Comparison of ENCODE assay signal across 19 cellular contexts in the genomic region with DNA sequence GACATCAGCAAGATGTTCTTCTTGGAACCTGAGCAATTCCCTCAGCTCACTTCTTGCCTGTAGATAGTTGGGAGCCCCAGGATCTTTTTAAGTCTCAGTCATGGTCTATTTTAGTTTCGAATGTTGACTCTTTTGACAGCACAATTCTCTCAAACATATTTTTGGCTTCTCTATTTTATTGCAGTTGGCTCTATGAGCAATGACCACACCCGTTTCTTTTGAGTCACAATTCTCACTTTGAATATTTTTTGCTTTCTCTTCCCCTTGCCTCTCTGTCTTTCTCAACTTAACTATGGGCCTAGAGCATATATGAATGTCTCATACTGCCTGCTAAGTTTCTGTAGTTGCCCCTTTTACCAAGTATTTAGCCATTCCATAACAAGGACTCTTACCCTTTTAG.
DNase-seq lines count a peak whose midpoint lies in the region; ATAC-seq, FAIRE-seq and TF ChIP-seq lines count a peak whose summit lies in the region.
"Had no signal": no experiment of that assay in that cellular context is flagged by ENCODE, and none has a peak within 500 bp of the region (broad histone marks: within the 10 kb centered on the region; RNA-seq: fewer than 3 reads in every experiment).

No MANE protein-coding gene starts in this region.

- H2AFZ ChIP-seq in MM.1S (ENCODE audit: low read length): no peak overlapping the region

- no peak for TF ChIP-seq CTCF in AG10803 (conservative IDR thresholded peaks at IDR 0.05; ENCODE audit: low read length)
- no peak for TF ChIP-seq CTCF in MM.1S (IDR thresholded peaks at IDR 0.05; ENCODE audit: low read length)
- TF ChIP-seq CTCF in adrenal gland (IDR thresholded peaks at IDR 0.05): no peak

- H3K9me2 ChIP-seq in MM.1S (replicated peaks; ENCODE audit: insufficient read depth, low read length): no peaks in the 10 kb centered on the region

- H3F3A ChIP-seq in MM.1S (ENCODE audit: insufficient read depth, low read length): no peaks in the 10 kb centered on the region

- H3K27ac ChIP-seq in MM.1S (ENCODE audit: low read length) (no peak overlapping the region), adrenal gland (no peak overlapping the region), small intestine (ENCODE audit: low read depth in 1 of 2, low read length in 1 of 2) (no peak overlapping the region)
- H3K27ac ChIP-seq: Peyer's patch, tibial nerve had no signal

- H3K4me1 ChIP-seq in MM.1S (ENCODE audit: low read length) (no peaks in the 10 kb centered on the region), adrenal gland (replicated peaks in 1 of 2) (no peaks in the 10 kb centered on the region), small intestine (ENCODE audit: control insufficient read depth in 2 of 2, insufficient read depth in 1 of 2, low read depth in 1 of 2, low read length in 1 of 2) (no peaks in the 10 kb centered on the region)
- H3K4me1 ChIP-seq: Caco-2, Peyer's patch, tibial nerve had no signal

- ATAC-seq in GM19023 (IDR thresholded peaks at IDR 0.05; ENCODE audit: unreplicated experiment): peak; percentile 99
- peak; percentile 92 for ATAC-seq in HG02884 (IDR thresholded peaks at IDR 0.05; ENCODE audit: unreplicated experiment)
- no peak for ATAC-seq in GM21423 (IDR thresholded peaks at IDR 0.05; ENCODE audit: unreplicated experiment)

- no peak for FAIRE-seq in small intestine (lab: Jason Lieb, UNC)
- FAIRE-seq: A204.1, astrocyte had no signal

- intact Hi-C loops in adrenal gland (cut with DNase I): no loop called here

- no peaks in the 10 kb centered on the region for H3K79me2 ChIP-seq in MM.1S (ENCODE audit: low read length)

- H3K9me3 ChIP-seq in MM.1S (replicated peaks; ENCODE audit: insufficient read depth, low read length) (no peaks in the 10 kb centered on the region), adrenal gland (replicated peaks in 1 of 3) (no peaks in the 10 kb centered on the region), small intestine (ENCODE audit: control insufficient read depth, low read depth) (no peaks in the 10 kb centered on the region)
- H3K9me3 ChIP-seq: Caco-2, Peyer's patch, tibial nerve had no signal

- H3K36me3 ChIP-seq in MM.1S (replicated peaks; ENCODE audit: insufficient read depth, low read length) (no peaks in the 10 kb centered on the region), adrenal gland (replicated peaks in 1 of 2) (no peaks in the 10 kb centered on the region), small intestine (ENCODE audit: control insufficient read depth in 2 of 2, insufficient read depth in 2 of 2, low read length in 2 of 2) (no peaks in the 10 kb centered on the region)
- H3K36me3 ChIP-seq: Peyer's patch, tibial nerve had no signal

- DNase-seq in AG10803 (ENCODE audit: low read depth) (peak; percentile 21), MM.1S (peak; percentile 11), adrenal gland (no peak), small intestine (no peak), DMS79 treated with DMSO at 0.1 percent for 48 hours (lab: John Stamatoyannopoulos, UW) (no peak)
- DNase-seq: activated CD4-positive, alpha-beta T cell treated with anti-CD3 and anti-CD28 coated beads for 48 hours; Caco-2; immature natural killer cell; NCI-H1436; NCI-H446; nucleus accumbens; Peyer's patch; stimulated activated CD4-positive, alpha-beta T cell treated with anti-CD3 and anti-CD28 coated beads, Interleukin-12 subunit alpha, Interleukin-12 subunit beta, amount 100 ng/mL, for 4 hours had no signal

- no peak overlapping the region for H3K9ac ChIP-seq in MM.1S (ENCODE audit: low read length)

- H3K27me3 ChIP-seq in MM.1S (replicated peaks; ENCODE audit: insufficient read depth, low read length): no peaks in the 10 kb centered on the region
- H3K27me3 ChIP-seq in adrenal gland: no peaks in the 10 kb centered on the region
- H3K27me3 ChIP-seq in small intestine (ENCODE audit: control insufficient read depth in 2 of 2, insufficient read depth in 2 of 2, low read length in 2 of 2): no peaks in the 10 kb centered on the region
- H3K27me3 ChIP-seq: Peyer's patch, tibial nerve had no signal

- no peak overlapping the region for H3K4me3 ChIP-seq in AG10803 (ENCODE audit: low read length)
- no peak overlapping the region for H3K4me3 ChIP-seq in MM.1S (ENCODE audit: low read length)
- H3K4me3 ChIP-seq in adrenal gland: no peak overlapping the region
- H3K4me3 ChIP-seq in small intestine (ENCODE audit: low read depth in 1 of 2, low read length in 2 of 2): no peak overlapping the region
- H3K4me3 ChIP-seq: Peyer's patch, tibial nerve had no signal

- TF ChIP-seq POLR2A in adrenal gland (IDR thresholded peaks at IDR 0.05): no peak

- 64 to 69% (median 66%) methylated on average over 2 of the region's 2 CpGs for WGBS in adrenal gland, 4 donors
- WGBS in small intestine, 3 donors: 61 to 69% (median 65%) methylated on average over 2 of the region's 2 CpGs

- no peaks in the 10 kb centered on the region for H4K20me1 ChIP-seq in MM.1S (ENCODE audit: insufficient read depth, low read length)

- no peak overlapping the region for H3K4me2 ChIP-seq in MM.1S (ENCODE audit: low read depth, low read length)

Comparison
In these comparisons a context has a peak if more than half of its experiments do, and no peak if none do; other contexts are left out.
1. DNase-seq: peak in AG10803 (single experiment) and MM.1S (single experiment); none in adrenal gland (0 of 7), small intestine (single experiment) and DMS79 treated with DMSO at 0.1 percent for 48 hours (single experiment).